In genomic region chr1:75233302-75233929, GRCh38 we compare ENCODE assay signal across 8 cellular contexts.
DNase-seq lines count a peak whose midpoint lies in the region; ATAC-seq and TF ChIP-seq lines count a peak whose summit lies in the region.

No MANE protein-coding gene starts in this region.

- TF ChIP-seq POLR2A in Peyer's patch (IDR thresholded peaks at IDR 0.05) (no peak), esophagus squamous epithelium (IDR thresholded peaks at IDR 0.05) (no peak), prostate gland (IDR thresholded peaks at IDR 0.05) (no peak)

- no peak overlapping the region for H3K4me3 Mint-ChIP-seq in activated CD4-positive, alpha-beta T cell treated with anti-CD3 and anti-CD28 coated beads, Interleukin-2, amount 10 ng/mL, durations not matched to agents 24 days and 14 days
- no peak overlapping the region for H3K4me3 Mint-ChIP-seq in activated CD4-positive, alpha-beta T cell treated with anti-CD3 and anti-CD28 coated beads, Interleukin-2, amount 10 ng/mL, durations not matched to agents 7 days and 5 days

- H3K27ac ChIP-seq in Peyer's patch, result no peak overlapping the region
- no peak overlapping the region for H3K27ac ChIP-seq in esophagus squamous epithelium
- no peak overlapping the region for H3K27ac ChIP-seq in prostate gland

- 13 to 20% methylated on average over 11 of the region's 11 CpGs for WGBS in esophagus squamous epithelium, 2 donors
- 15% methylated on average over 11 of the region's 11 CpGs for WGBS in prostate gland

- no peaks in the 10 kb centered on the region for H3K4me1 ChIP-seq in Peyer's patch
- H3K4me1 ChIP-seq in esophagus squamous epithelium, result no peaks in the 10 kb centered on the region
- H3K4me1 ChIP-seq in prostate gland (replicated peaks), result no peaks in the 10 kb centered on the region

- no peak overlapping the region for H3K4me3 ChIP-seq in Peyer's patch
- no peak overlapping the region for H3K4me3 ChIP-seq in esophagus squamous epithelium
- no peak overlapping the region for H3K4me3 ChIP-seq in prostate gland

- ATAC-seq in GM21737 (IDR thresholded peaks at IDR 0.05; ENCODE audit: unreplicated experiment), result peak; percentile 76

- H3K9me3 Mint-ChIP-seq in activated CD4-positive, alpha-beta T cell treated with anti-CD3 and anti-CD28 coated beads, Interleukin-2, amount 10 ng/mL, durations not matched to agents 24 days and 14 days, result no peaks in the 10 kb centered on the region
- H3K9me3 Mint-ChIP-seq in activated CD4-positive, alpha-beta T cell treated with anti-CD3 and anti-CD28 coated beads, Interleukin-2, amount 10 ng/mL, durations not matched to agents 7 days and 5 days, result no peaks in the 10 kb centered on the region

- no peaks in the 10 kb centered on the region for H3K9me3 ChIP-seq in Peyer's patch
- no peaks in the 10 kb centered on the region for H3K9me3 ChIP-seq in esophagus squamous epithelium
- H3K9me3 ChIP-seq in prostate gland, result no peaks in the 10 kb centered on the region

- H3K36me3 Mint-ChIP-seq in activated CD4-positive, alpha-beta T cell treated with anti-CD3 and anti-CD28 coated beads, Interleukin-2, amount 10 ng/mL, durations not matched to agents 24 days and 14 days (ENCODE audit: low read depth), result no peaks in the 10 kb centered on the region
- H3K36me3 Mint-ChIP-seq in activated CD4-positive, alpha-beta T cell treated with anti-CD3 and anti-CD28 coated beads, Interleukin-2, amount 10 ng/mL, durations not matched to agents 7 days and 5 days (ENCODE audit: low read depth), result no peaks in the 10 kb centered on the region

- H3K4me1 Mint-ChIP-seq in activated CD4-positive, alpha-beta T cell treated with anti-CD3 and anti-CD28 coated beads, Interleukin-2, amount 10 ng/mL, durations not matched to agents 24 days and 14 days, result no peaks in the 10 kb centered on the region
- no peaks in the 10 kb centered on the region for H3K4me1 Mint-ChIP-seq in activated CD4-positive, alpha-beta T cell treated with anti-CD3 and anti-CD28 coated beads, Interleukin-2, amount 10 ng/mL, durations not matched to agents 7 days and 5 days

- CTCF ChIA-PET in activated CD4-positive, alpha-beta T cell treated with anti-CD3 and anti-CD28 coated beads, Interleukin-2, amount 10 ng/mL, durations not matched to agents 7 days and 5 days (lab: Charles Lee), result interaction anchor here (0.6 to 0.9 kb wide), 3 partner anchors 12 to 239 kb away, joined by 3 to 5 read pairs (median 4); no protein-coding TSS in a partner anchor

- H3K27me3 ChIP-seq in Peyer's patch (no peaks in the 10 kb centered on the region), esophagus squamous epithelium (no peaks in the 10 kb centered on the region), prostate gland (replicated peaks; ENCODE audit: insufficient read depth) (no peaks in the 10 kb centered on the region)

- intact Hi-C loops in activated CD4-positive, alpha-beta T cell treated with anti-CD3 and anti-CD28 coated beads, Interleukin-2, amount 10 ng/mL, durations not matched to agents 24 days and 14 days (cut with micrococcal nuclease), result no loop called here
- intact Hi-C loops in esophagus squamous epithelium (cut with DNase I) (no loop called here), prostate gland (cut with DNase I) (no loop called here)

- POLR2A ChIA-PET in activated CD4-positive, alpha-beta T cell treated with anti-CD3 and anti-CD28 coated beads, Interleukin-2, amount 10 ng/mL, durations not matched to agents 7 days and 5 days (lab: Charles Lee), result no interaction called here

- no peak overlapping the region for H3K27ac Mint-ChIP-seq in activated CD4-positive, alpha-beta T cell treated with anti-CD3 and anti-CD28 coated beads, Interleukin-2, amount 10 ng/mL, durations not matched to agents 24 days and 14 days
- H3K27ac Mint-ChIP-seq in activated CD4-positive, alpha-beta T cell treated with anti-CD3 and anti-CD28 coated beads, Interleukin-2, amount 10 ng/mL, durations not matched to agents 7 days and 5 days, result no peak overlapping the region

- TF ChIP-seq CTCF in Peyer's patch (IDR thresholded peaks at IDR 0.05), result peak in 4 of 6 experiments; percentile 30 to 65 (median 47)
- peak; percentile 35 to 68 (median 44) for TF ChIP-seq CTCF in esophagus squamous epithelium (IDR thresholded peaks at IDR 0.05)
- TF ChIP-seq CTCF in prostate gland (IDR thresholded peaks at IDR 0.05), result peak in 3 of 4 experiments; percentile 18 to 46 (median 28)

- DNase-seq in activated CD4-positive, alpha-beta T cell treated with anti-CD3 and anti-CD28 coated beads, Interleukin-2, amount 10 ng/mL, durations not matched to agents 24 days and 14 days, result peak; percentile 58
- no peak for DNase-seq in activated CD4-positive, alpha-beta T cell treated with anti-CD3 and anti-CD28 coated beads, Interleukin-2, amount 10 ng/mL, durations not matched to agents 7 days and 5 days
- DNase-seq in HT-29 (ENCODE audit: low spot score), result peak; percentile 74
- DNase-seq in Peyer's patch, result no peak
- no peak for DNase-seq in esophagus squamous epithelium (lab: John Stamatoyannopoulos, UW)
- no peak for DNase-seq in prostate gland (ENCODE audit: low spot score)
- no peak for DNase-seq in ecto neural progenitor cell (ENCODE audit: low spot score)

- no peaks in the 10 kb centered on the region for H3K27me3 Mint-ChIP-seq in activated CD4-positive, alpha-beta T cell treated with anti-CD3 and anti-CD28 coated beads, Interleukin-2, amount 10 ng/mL, durations not matched to agents 24 days and 14 days
- H3K27me3 Mint-ChIP-seq in activated CD4-positive, alpha-beta T cell treated with anti-CD3 and anti-CD28 coated beads, Interleukin-2, amount 10 ng/mL, durations not matched to agents 7 days and 5 days, result peaks cover 2% of the 10 kb centered on the region

- H3K36me3 ChIP-seq in Peyer's patch (no peaks in the 10 kb centered on the region), esophagus squamous epithelium (no peaks in the 10 kb centered on the region), prostate gland (no peaks in the 10 kb centered on the region)

Comparison
In these comparisons a context has a peak if more than half of its experiments do, and no peak if none do; other contexts are left out.
1. DNase-seq: peak in activated CD4-positive, alpha-beta T cell treated with anti-CD3 and anti-CD28 coated beads, Interleukin-2, amount 10 ng/mL, durations not matched to agents 24 days and 14 days (single experiment) and HT-29 (single experiment); none in activated CD4-positive, alpha-beta T cell treated with anti-CD3 and anti-CD28 coated beads, Interleukin-2, amount 10 ng/mL, durations not matched to agents 7 days and 5 days (single experiment), Peyer's patch (0 of 3), esophagus squamous epithelium (single experiment), prostate gland (single experiment) and ecto neural progenitor cell (single experiment).
2. Peak in every context shown above with its lines, with median percentiles within 50 percentile points of each other: CTCF ChIP-seq.